1 cellular context compared by ENCODE assay signal in the genomic region with DNA sequence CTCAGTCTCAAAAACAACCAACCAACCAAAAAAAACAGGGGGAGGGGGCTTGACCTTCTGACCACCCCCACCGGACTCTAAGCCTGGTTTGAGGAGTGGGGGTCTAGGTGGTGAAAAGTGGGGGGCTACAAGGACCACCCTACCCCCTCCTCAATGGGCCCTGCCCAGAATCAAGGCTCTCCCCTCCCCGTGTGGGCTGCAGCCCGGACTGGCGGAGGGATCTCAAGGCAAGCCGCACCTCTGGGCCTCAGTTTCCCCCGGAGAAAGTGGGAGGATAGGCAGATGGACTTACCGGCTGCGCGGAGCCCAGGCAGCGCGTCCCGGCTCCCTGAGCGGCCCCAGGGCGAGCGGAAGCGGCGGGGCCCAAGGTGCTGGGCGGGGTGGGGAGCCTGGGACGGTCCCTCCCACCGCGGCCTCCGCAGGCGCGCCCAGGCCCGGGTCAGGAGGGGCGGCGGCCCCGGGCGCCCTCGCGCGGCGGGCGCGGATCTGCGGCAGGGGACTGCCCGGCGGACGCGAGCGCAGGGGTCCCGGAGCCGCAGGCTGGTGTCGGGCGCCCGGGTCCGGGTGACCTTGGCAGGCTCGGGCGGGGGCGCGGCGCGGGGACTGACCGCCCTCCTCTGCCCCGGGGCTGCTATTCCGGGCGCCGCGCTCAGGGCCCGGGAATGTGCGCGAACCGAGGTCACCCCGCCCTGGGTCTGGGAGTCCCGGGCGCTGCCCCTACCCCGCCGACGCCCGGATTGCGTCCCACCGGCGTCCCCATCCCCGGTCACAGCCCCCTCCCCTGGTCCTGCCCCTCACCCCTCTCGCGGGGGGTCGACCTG.
TF ChIP-seq lines count a peak whose summit lies in the region.

A gene with protein sequence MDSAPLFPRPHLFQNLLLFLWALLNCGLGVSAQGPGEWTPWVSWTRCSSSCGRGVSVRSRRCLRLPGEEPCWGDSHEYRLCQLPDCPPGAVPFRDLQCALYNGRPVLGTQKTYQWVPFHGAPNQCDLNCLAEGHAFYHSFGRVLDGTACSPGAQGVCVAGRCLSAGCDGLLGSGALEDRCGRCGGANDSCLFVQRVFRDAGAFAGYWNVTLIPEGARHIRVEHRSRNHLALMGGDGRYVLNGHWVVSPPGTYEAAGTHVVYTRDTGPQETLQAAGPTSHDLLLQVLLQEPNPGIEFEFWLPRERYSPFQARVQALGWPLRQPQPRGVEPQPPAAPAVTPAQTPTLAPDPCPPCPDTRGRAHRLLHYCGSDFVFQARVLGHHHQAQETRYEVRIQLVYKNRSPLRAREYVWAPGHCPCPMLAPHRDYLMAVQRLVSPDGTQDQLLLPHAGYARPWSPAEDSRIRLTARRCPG (minus strand): TSS at position 349 of the 821 bp plus-strand sequence. CDS start 2,076 bp downstream, outside the sequence.

TF ChIP-seq in K562, 482 proteins besides CTCF, POLR2A, EP300 and RAD21 (continued from another document and continues in another):
- TF ChIP-seq, protein P1, sequence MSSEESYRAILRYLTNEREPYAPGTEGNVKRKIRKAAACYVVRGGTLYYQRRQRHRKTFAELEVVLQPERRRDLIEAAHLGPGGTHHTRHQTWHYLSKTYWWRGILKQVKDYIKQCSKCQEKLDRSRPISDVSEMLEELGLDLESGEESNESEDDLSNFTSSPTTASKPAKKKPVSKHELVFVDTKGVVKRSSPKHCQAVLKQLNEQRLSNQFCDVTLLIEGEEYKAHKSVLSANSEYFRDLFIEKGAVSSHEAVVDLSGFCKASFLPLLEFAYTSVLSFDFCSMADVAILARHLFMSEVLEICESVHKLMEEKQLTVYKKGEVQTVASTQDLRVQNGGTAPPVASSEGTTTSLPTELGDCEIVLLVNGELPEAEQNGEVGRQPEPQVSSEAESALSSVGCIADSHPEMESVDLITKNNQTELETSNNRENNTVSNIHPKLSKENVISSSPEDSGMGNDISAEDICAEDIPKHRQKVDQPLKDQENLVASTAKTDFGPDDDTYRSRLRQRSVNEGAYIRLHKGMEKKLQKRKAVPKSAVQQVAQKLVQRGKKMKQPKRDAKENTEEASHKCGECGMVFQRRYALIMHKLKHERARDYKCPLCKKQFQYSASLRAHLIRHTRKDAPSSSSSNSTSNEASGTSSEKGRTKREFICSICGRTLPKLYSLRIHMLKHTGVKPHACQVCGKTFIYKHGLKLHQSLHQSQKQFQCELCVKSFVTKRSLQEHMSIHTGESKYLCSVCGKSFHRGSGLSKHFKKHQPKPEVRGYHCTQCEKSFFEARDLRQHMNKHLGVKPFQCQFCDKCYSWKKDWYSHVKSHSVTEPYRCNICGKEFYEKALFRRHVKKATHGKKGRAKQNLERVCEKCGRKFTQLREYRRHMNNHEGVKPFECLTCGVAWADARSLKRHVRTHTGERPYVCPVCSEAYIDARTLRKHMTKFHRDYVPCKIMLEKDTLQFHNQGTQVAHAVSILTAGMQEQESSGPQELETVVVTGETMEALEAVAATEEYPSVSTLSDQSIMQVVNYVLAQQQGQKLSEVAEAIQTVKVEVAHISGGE (CRISPR knock-in tag; IDR thresholded peaks at IDR 0.05): peak in 1 of 3 experiments; percentile 50; a peak in 2 of 6 replicates
- TF ChIP-seq TBL1XR1 (IDR thresholded peaks at IDR 0.05; ENCODE audit: low read length in 2 of 2) (no peak), MTA3 (IDR thresholded peaks at IDR 0.05; ENCODE audit: borderline replicate concordance) (peak; percentile 58; the same call in 1 of the 2 replicates), SIRT6 (IDR thresholded peaks at IDR 0.05; ENCODE audit: low read depth, low read length) (no peak), HLTF (IDR thresholded peaks at IDR 0.05) (peak; percentile 84; the same call in 1 of the 2 replicates), HMGN3 (IDR thresholded peaks at IDR 0.05; ENCODE audit: borderline replicate concordance, extremely low read depth, insufficient read length, low read depth, low read length) (peak; percentile 64), CTBP1 (IDR thresholded peaks at IDR 0.05; ENCODE audit: borderline replicate concordance) (peak; percentile 81; the same call in 1 of the 2 replicates), CXXC5 (CRISPR knock-in tag; IDR thresholded peaks at IDR 0.05) (peak; percentile 90), KLF13 (tag; IDR thresholded peaks at IDR 0.05; ENCODE audit: borderline replicate concordance, low read depth) (0 out of 2 replicates have a peak, but pooled peaks have one; percentile 20), NR4A1 (CRISPR knock-in tag; IDR thresholded peaks at IDR 0.05) (no peak), NR4A1 (tag; IDR thresholded peaks at IDR 0.05) (0 out of 2 replicates have a peak, but pooled peaks have one; percentile 31), GABPB1 (CRISPR knock-in tag; IDR thresholded peaks at IDR 0.05) (peak; percentile 78), EWSR1 (IDR thresholded peaks at IDR 0.05; ENCODE audit: borderline replicate concordance, low read depth, partially characterized antibody) (no peak), ARID1B (IDR thresholded peaks at IDR 0.05) (peak; percentile 42), CBX1 (IDR thresholded peaks at IDR 0.05; ENCODE audit: low read depth) (peak; percentile 98), EP400 (IDR thresholded peaks at IDR 0.05) (no peak), CC2D1A (IDR thresholded peaks at IDR 0.05) (peak; percentile 33; the same call in 1 of the 2 replicates), MECOM (CRISPR knock-in tag; IDR thresholded peaks at IDR 0.05) (no peak), KDM5B (IDR thresholded peaks at IDR 0.05; ENCODE audit: insufficient replicate concordance, low read depth, low read length) (peak; percentile 83), KLF6 (CRISPR knock-in tag; IDR thresholded peaks at IDR 0.05; ENCODE audit: borderline replicate concordance) (0 out of 2 replicates have a peak, but pooled peaks have one; percentile 21), PHF8 (IDR thresholded peaks at IDR 0.05; ENCODE audit: borderline replicate concordance, low read length) (peak; percentile 83; the same call in 1 of the 2 replicates), NRF1 (conservative IDR thresholded peaks at IDR 0.05 in 1 of 2, IDR thresholded peaks at IDR 0.05 in 1 of 2) (peak; percentile 61 to 72; a peak in 3 of 4 replicates), L3MBTL2 (IDR thresholded peaks at IDR 0.05) (peak; percentile 31; the same call in 1 of the 2 replicates), TAL1 (IDR thresholded peaks at IDR 0.05) (0 out of 2 replicates have a peak, but pooled peaks have one; percentile 12), ETV5 (CRISPR knock-in tag; IDR thresholded peaks at IDR 0.05; ENCODE audit: low read depth) (peak; percentile 67; the same call in 1 of the 2 replicates), ETV6 (IDR thresholded peaks at IDR 0.05; ENCODE audit: borderline replicate concordance in 1 of 2, low read depth in 2 of 2, low read length in 1 of 2) (no peak), ETV6 (CRISPR knock-in tag; IDR thresholded peaks at IDR 0.05; ENCODE audit: borderline replicate concordance) (no peak), TOE1 (IDR thresholded peaks at IDR 0.05; ENCODE audit: borderline replicate concordance) (peak; percentile 73; the same call in 1 of the 2 replicates), TOE1 (CRISPR knock-in tag; IDR thresholded peaks at IDR 0.05; ENCODE audit: borderline replicate concordance, low read depth) (no peak), HDAC1 (IDR thresholded peaks at IDR 0.05) (peak in 1 of 2 experiments; percentile 76; a peak in 2 of 4 replicates), CBX8 (IDR thresholded peaks at IDR 0.05; ENCODE audit: borderline replicate concordance, extremely low read depth, low read depth, low read length, poor library complexity, severe bottlenecking) (no peak), RBM14 (IDR thresholded peaks at IDR 0.05; ENCODE audit: borderline replicate concordance, insufficient read depth, low read depth, low read length) (0 out of 2 replicates have a peak, but pooled peaks have one; percentile 42), DACH1 (IDR thresholded peaks at IDR 0.05; ENCODE audit: partially characterized antibody) (no peak), ZFX (CRISPR knock-in tag; IDR thresholded peaks at IDR 0.05) (peak; percentile 52)
- TF ChIP-seq, protein P2, sequence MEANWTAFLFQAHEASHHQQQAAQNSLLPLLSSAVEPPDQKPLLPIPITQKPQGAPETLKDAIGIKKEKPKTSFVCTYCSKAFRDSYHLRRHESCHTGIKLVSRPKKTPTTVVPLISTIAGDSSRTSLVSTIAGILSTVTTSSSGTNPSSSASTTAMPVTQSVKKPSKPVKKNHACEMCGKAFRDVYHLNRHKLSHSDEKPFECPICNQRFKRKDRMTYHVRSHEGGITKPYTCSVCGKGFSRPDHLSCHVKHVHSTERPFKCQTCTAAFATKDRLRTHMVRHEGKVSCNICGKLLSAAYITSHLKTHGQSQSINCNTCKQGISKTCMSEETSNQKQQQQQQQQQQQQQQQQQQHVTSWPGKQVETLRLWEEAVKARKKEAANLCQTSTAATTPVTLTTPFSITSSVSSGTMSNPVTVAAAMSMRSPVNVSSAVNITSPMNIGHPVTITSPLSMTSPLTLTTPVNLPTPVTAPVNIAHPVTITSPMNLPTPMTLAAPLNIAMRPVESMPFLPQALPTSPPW (CRISPR knock-in tag; IDR thresholded peaks at IDR 0.05): peak; percentile 82
- TF ChIP-seq, protein P3, sequence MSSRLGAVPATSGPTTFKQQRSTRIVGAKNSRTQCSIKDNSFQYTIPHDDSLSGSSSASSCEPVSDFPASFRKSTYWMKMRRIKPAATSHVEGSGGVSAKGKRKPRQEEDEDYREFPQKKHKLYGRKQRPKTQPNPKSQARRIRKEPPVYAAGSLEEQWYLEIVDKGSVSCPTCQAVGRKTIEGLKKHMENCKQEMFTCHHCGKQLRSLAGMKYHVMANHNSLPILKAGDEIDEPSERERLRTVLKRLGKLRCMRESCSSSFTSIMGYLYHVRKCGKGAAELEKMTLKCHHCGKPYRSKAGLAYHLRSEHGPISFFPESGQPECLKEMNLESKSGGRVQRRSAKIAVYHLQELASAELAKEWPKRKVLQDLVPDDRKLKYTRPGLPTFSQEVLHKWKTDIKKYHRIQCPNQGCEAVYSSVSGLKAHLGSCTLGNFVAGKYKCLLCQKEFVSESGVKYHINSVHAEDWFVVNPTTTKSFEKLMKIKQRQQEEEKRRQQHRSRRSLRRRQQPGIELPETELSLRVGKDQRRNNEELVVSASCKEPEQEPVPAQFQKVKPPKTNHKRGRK (tag; IDR thresholded peaks at IDR 0.05): no peak
- TF ChIP-seq, protein P4, sequence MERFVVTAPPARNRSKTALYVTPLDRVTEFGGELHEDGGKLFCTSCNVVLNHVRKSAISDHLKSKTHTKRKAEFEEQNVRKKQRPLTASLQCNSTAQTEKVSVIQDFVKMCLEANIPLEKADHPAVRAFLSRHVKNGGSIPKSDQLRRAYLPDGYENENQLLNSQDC (CRISPR knock-in tag; IDR thresholded peaks at IDR 0.05): no peak
- TF ChIP-seq, protein P5, sequence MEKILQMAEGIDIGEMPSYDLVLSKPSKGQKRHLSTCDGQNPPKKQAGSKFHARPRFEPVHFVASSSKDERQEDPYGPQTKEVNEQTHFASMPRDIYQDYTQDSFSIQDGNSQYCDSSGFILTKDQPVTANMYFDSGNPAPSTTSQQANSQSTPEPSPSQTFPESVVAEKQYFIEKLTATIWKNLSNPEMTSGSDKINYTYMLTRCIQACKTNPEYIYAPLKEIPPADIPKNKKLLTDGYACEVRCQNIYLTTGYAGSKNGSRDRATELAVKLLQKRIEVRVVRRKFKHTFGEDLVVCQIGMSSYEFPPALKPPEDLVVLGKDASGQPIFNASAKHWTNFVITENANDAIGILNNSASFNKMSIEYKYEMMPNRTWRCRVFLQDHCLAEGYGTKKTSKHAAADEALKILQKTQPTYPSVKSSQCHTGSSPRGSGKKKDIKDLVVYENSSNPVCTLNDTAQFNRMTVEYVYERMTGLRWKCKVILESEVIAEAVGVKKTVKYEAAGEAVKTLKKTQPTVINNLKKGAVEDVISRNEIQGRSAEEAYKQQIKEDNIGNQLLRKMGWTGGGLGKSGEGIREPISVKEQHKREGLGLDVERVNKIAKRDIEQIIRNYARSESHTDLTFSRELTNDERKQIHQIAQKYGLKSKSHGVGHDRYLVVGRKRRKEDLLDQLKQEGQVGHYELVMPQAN (IDR thresholded peaks at IDR 0.05; ENCODE audit: borderline replicate concordance): peak; percentile 44; the same call in 1 of the 2 replicates
- TF ChIP-seq, protein P6, sequence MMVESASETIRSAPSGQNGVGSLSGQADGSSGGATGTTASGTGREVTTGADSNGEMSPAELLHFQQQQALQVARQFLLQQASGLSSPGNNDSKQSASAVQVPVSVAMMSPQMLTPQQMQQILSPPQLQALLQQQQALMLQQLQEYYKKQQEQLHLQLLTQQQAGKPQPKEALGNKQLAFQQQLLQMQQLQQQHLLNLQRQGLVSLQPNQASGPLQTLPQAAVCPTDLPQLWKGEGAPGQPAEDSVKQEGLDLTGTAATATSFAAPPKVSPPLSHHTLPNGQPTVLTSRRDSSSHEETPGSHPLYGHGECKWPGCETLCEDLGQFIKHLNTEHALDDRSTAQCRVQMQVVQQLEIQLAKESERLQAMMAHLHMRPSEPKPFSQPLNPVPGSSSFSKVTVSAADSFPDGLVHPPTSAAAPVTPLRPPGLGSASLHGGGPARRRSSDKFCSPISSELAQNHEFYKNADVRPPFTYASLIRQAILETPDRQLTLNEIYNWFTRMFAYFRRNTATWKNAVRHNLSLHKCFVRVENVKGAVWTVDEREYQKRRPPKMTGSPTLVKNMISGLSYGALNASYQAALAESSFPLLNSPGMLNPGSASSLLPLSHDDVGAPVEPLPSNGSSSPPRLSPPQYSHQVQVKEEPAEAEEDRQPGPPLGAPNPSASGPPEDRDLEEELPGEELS (CRISPR knock-in tag; IDR thresholded peaks at IDR 0.05; ENCODE audit: borderline replicate concordance): peak; percentile 38; the same call in 1 of the 2 replicates
- TF ChIP-seq, protein P7, sequence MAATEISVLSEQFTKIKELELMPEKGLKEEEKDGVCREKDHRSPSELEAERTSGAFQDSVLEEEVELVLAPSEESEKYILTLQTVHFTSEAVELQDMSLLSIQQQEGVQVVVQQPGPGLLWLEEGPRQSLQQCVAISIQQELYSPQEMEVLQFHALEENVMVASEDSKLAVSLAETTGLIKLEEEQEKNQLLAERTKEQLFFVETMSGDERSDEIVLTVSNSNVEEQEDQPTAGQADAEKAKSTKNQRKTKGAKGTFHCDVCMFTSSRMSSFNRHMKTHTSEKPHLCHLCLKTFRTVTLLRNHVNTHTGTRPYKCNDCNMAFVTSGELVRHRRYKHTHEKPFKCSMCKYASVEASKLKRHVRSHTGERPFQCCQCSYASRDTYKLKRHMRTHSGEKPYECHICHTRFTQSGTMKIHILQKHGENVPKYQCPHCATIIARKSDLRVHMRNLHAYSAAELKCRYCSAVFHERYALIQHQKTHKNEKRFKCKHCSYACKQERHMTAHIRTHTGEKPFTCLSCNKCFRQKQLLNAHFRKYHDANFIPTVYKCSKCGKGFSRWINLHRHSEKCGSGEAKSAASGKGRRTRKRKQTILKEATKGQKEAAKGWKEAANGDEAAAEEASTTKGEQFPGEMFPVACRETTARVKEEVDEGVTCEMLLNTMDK (IDR thresholded peaks at IDR 0.05; ENCODE audit: borderline replicate concordance, insufficient read depth, low read depth, low read length, poor library complexity, severe bottlenecking): peak; percentile 38
- TF ChIP-seq, protein P8, sequence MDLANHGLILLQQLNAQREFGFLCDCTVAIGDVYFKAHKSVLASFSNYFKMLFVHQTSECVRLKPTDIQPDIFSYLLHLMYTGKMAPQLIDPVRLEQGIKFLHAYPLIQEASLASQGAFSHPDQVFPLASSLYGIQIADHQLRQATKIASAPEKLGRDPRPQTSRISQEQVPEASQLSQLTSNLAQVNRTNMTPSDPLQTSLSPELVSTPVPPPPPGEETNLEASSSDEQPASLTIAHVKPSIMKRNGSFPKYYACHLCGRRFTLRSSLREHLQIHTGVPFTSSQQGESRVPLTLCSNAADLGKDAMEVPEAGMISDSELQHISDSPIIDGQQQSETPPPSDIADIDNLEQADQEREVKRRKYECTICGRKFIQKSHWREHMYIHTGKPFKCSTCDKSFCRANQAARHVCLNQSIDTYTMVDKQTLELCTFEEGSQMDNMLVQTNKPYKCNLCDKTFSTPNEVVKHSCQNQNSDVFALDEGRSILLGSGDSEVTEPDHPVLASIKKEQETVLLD (IDR thresholded peaks at IDR 0.05): 0 out of 2 replicates have a peak, but pooled peaks have one; percentile 39
